21 cellular contexts compared by ENCODE assay signal in the genomic region with DNA sequence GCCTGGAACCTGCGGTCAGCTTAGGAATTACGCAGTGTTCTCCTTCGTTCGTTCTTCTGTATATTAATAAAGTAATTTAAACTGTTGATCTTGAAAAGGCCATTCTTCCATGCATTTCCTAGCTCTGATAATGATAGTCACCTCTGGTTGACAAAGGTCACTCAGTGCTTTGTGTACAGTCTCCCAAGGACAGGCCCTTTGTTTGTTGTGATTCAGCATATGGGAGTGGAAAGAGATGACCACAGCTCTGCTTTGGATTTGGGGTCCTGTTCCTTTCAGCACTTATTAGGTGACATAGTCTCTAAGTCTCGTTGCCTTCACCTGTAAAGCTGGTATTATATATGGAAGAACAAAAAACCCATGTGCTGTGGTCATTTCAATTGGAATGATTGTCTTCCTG.
"Had no signal": no experiment of that assay in that cellular context is flagged by ENCODE, and none has a peak within 500 bp of the region (broad histone marks: within the 10 kb centered on the region; RNA-seq: fewer than 3 reads in every experiment).

No MANE protein-coding gene starts in this region.

- DNase-seq: activated CD4-positive, alpha-beta T cell treated with anti-CD3 and anti-CD28 coated beads for 4 hours; activated CD4-positive, alpha-beta T cell treated with anti-CD3 and anti-CD28 coated beads, Interleukin-2, amount 50 U/mL, for 48 hours; activated CD4-positive, CD25-positive, alpha-beta regulatory T cell; activated naive CD4-positive, alpha-beta T cell treated with Interleukin-2 at 50 U/mL for 16 hours; activated naive CD8-positive, alpha-beta T cell treated with anti-CD3 and anti-CD28 coated beads for 36 hours; activated T-cell treated with anti-CD3 and anti-CD28 coated beads, Interleukin-2, amount 50 U/mL, for 48 hours; cerebellar nuclear complex; kidney; left lung; pancreas; small intestine; stimulated activated CD4-positive, alpha-beta T cell treated with anti-CD3 and anti-CD28 coated beads, Interleukin-2, amount 100 ng/mL, for 48 hours; stimulated activated CD8-positive, alpha-beta memory T cell treated with anti-CD3 and anti-CD28 coated beads, Interleukin-4, amount 100 ng/mL, for 48 hours; stimulated activated naive B cell treated with anti-CD40 and anti-IgM and Interleukin-4, amounts not matched to agents 10 μg/mL and 1 μg/mL and 100 μg/mL, for 72 hours; upper lobe of left lung had no signal

- H3K9me3 ChIP-seq: breast epithelium, left lung, pancreas, thoracic aorta, upper lobe of left lung had no signal

- H3K27ac Mint-ChIP-seq: activated naive CD8-positive, alpha-beta T cell treated with anti-CD3 and anti-CD28 coated beads for 36 hours; nephron; T-helper 1 cell treated with Interleukin-12 subunit alpha and Interleukin-12 subunit beta and Interleukin-4 antibody, amounts not matched to agents 30 μg/mL and 1 μg/mL, for 36 hours had no signal

- H3K36me3 ChIP-seq: breast epithelium had no signal

- ATAC-seq: left lung; pancreas; stimulated activated naive B cell treated with anti-CD40 and anti-IgM and Interleukin-4, amounts not matched to agents 10 μg/mL and 1 μg/mL and 100 μg/mL, for 72 hours had no signal

- H3K4me3 Mint-ChIP-seq: activated naive CD8-positive, alpha-beta T cell treated with anti-CD3 and anti-CD28 coated beads for 36 hours; memory B cell; nephron; stimulated activated naive B cell treated with anti-CD40 and anti-IgM and Interleukin-4, amounts not matched to agents 10 μg/mL and 1 μg/mL and 100 μg/mL, for 72 hours; T-helper 1 cell treated with Interleukin-12 subunit alpha and Interleukin-12 subunit beta and Interleukin-4 antibody, amounts not matched to agents 30 μg/mL and 1 μg/mL, for 36 hours had no signal

- H3K9me3 Mint-ChIP-seq: memory B cell had no signal

- H3K27me3 ChIP-seq: breast epithelium, left lung, pancreas, upper lobe of left lung had no signal

- H3K27ac ChIP-seq: breast epithelium, coronary artery, pancreas, thoracic aorta, upper lobe of left lung had no signal

- H3K27me3 Mint-ChIP-seq: activated naive CD8-positive, alpha-beta T cell treated with anti-CD3 and anti-CD28 coated beads for 36 hours; memory B cell; stimulated activated naive B cell treated with anti-CD40 and anti-IgM and Interleukin-4, amounts not matched to agents 10 μg/mL and 1 μg/mL and 100 μg/mL, for 72 hours had no signal

- H3K4me3 ChIP-seq: breast epithelium, coronary artery, left lung, pancreas, thoracic aorta, upper lobe of left lung had no signal

- H3K4me1 ChIP-seq: breast epithelium, pancreas, upper lobe of left lung had no signal
